Comparison of ENCODE assay signal across 8 cellular contexts in the genomic region with DNA sequence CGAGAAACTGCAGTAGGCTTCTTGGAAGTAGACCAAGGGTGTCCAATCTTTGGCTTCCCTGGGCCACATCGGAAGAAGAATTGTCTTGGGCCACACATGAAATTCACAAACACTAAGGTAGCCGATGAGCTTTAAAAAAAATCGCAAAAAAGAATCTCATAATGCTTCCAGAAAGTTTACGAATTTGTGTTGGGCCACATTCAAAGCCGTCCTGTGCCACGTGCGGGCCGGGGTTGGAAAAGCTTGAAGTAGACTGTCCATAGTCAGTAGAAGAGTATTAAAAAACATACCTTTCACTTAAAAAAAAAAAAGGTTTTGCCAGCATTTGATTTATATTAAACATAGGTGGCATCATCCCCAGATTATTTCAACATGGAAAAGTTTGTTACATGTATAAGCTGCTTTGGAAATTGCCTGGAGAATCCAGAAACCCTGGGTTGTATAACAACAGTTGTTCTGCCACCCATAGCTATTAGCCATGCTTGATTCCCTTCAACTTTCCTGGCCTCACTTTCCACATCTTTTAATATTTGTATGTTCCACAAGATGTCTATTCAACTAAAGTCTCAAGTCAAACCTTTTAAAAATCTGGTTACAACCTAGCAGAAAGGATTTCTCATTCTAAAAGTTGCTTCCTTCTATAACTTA. TPM values are rescaled to one million over a fixed set of nuclear protein-coding genes. Genes with fewer than 3 reads are reported as not detected.
DNase-seq lines count a peak whose midpoint lies in the region; ATAC-seq and TF ChIP-seq lines count a peak whose summit lies in the region.

No MANE protein-coding gene starts in this region.

- POLR2A ChIA-PET in activated CD4-positive, alpha-beta T cell treated with anti-CD3 and anti-CD28 coated beads for 36 hours (lab: Charles Lee) = no interaction called here

- WGBS in suprapubic skin = 16% methylated on average over 9 of the region's 9 CpGs

- peaks cover 19% of the 10 kb centered on the region for H3K36me3 Mint-ChIP-seq in activated CD4-positive, alpha-beta T cell treated with anti-CD3 and anti-CD28 coated beads for 36 hours (ENCODE audit: low read depth)
- H3K36me3 Mint-ChIP-seq in activated naive CD8-positive, alpha-beta T cell treated with anti-CD3 and anti-CD28 coated beads, Interleukin-2, amount 50 U/mL, for 24 hours (ENCODE audit: low read depth) = peaks cover 8% of the 10 kb centered on the region

- no peaks in the 10 kb centered on the region for H3K27me3 Mint-ChIP-seq in activated CD4-positive, alpha-beta T cell treated with anti-CD3 and anti-CD28 coated beads for 36 hours
- no peaks in the 10 kb centered on the region for H3K27me3 Mint-ChIP-seq in activated naive CD8-positive, alpha-beta T cell treated with anti-CD3 and anti-CD28 coated beads, Interleukin-2, amount 50 U/mL, for 24 hours

- H3K4me3 ChIP-seq in kidney epithelial cell (ENCODE audit: low read depth, low read length) = peak overlapping the region; percentile 92
- H3K4me3 ChIP-seq in suprapubic skin = peak overlapping the region; percentile 78

- ATAC-seq in activated CD4-positive, alpha-beta T cell treated with anti-CD3 and anti-CD28 coated beads for 36 hours = no peak
- no peak for ATAC-seq in activated naive CD8-positive, alpha-beta T cell treated with anti-CD3 and anti-CD28 coated beads, Interleukin-2, amount 50 U/mL, for 24 hours
- ATAC-seq in GM18520 (IDR thresholded peaks at IDR 0.05; ENCODE audit: unreplicated experiment) (no peak), HG02759 (IDR thresholded peaks at IDR 0.05; ENCODE audit: unreplicated experiment) (no peak)

- no peaks in the 10 kb centered on the region for H3K9me3 ChIP-seq in suprapubic skin

- intact Hi-C loops in activated CD4-positive, alpha-beta T cell treated with anti-CD3 and anti-CD28 coated beads for 36 hours (cut with DNase I, micrococcal nuclease) = loop anchor here (1.0 to 10.0 kb wide), 11 partner anchors 43 to 889 kb away; a partner anchor contains a TSS

- CTCF ChIA-PET in activated CD4-positive, alpha-beta T cell treated with anti-CD3 and anti-CD28 coated beads for 36 hours (lab: Charles Lee) = interaction anchor here (0.7 kb wide), 2 partner anchors 103 to 1397 kb away, joined by 3 to 4 read pairs; no protein-coding TSS in a partner anchor

- H3K4me1 ChIP-seq in suprapubic skin = peaks cover 10% of the 10 kb centered on the region

- H3K27ac ChIP-seq in suprapubic skin = peak overlapping the region; percentile 95

- H3K36me3 ChIP-seq in kidney epithelial cell (ENCODE audit: control insufficient read depth, insufficient read depth, low read length) (no peaks in the 10 kb centered on the region), suprapubic skin (no peaks in the 10 kb centered on the region)

- H3K4me1 Mint-ChIP-seq in activated CD4-positive, alpha-beta T cell treated with anti-CD3 and anti-CD28 coated beads for 36 hours = peaks cover 19% of the 10 kb centered on the region
- H3K4me1 Mint-ChIP-seq in activated naive CD8-positive, alpha-beta T cell treated with anti-CD3 and anti-CD28 coated beads, Interleukin-2, amount 50 U/mL, for 24 hours = peaks cover 21% of the 10 kb centered on the region

- no peak for DNase-seq in activated CD4-positive, alpha-beta T cell treated with anti-CD3 and anti-CD28 coated beads for 36 hours
- no peak for DNase-seq in activated CD4-positive, alpha-beta T cell treated with anti-CD3 and anti-CD28 coated beads for 48 hours
- no peak for DNase-seq in activated naive CD8-positive, alpha-beta T cell treated with anti-CD3 and anti-CD28 coated beads, Interleukin-2, amount 50 U/mL, for 24 hours
- no peak for DNase-seq in kidney epithelial cell (ENCODE audit: low read depth)
- no peak for DNase-seq in suprapubic skin (ENCODE audit: low spot score in 2 of 2)
- DNase-seq in NCI-H2081 (lab: John Stamatoyannopoulos, UW) = no peak

- peak overlapping the region; percentile 81 for H3K4me3 Mint-ChIP-seq in activated CD4-positive, alpha-beta T cell treated with anti-CD3 and anti-CD28 coated beads for 36 hours
- H3K4me3 Mint-ChIP-seq in activated naive CD8-positive, alpha-beta T cell treated with anti-CD3 and anti-CD28 coated beads, Interleukin-2, amount 50 U/mL, for 24 hours = peak overlapping the region; percentile 85

- H3K27me3 ChIP-seq in kidney epithelial cell (ENCODE audit: control insufficient read depth, insufficient read depth, low read length) (no peaks in the 10 kb centered on the region), suprapubic skin (no peaks in the 10 kb centered on the region)

- TF ChIP-seq EP300 in suprapubic skin (IDR thresholded peaks at IDR 0.05) = no peak

- peak overlapping the region; percentile 75 for H3K27ac Mint-ChIP-seq in activated CD4-positive, alpha-beta T cell treated with anti-CD3 and anti-CD28 coated beads for 36 hours
- H3K27ac Mint-ChIP-seq in activated naive CD8-positive, alpha-beta T cell treated with anti-CD3 and anti-CD28 coated beads, Interleukin-2, amount 50 U/mL, for 24 hours = peak overlapping the region; percentile 83

- TF ChIP-seq CTCF in kidney epithelial cell (IDR thresholded peaks at IDR 0.05; ENCODE audit: insufficient read depth, low read length, poor library complexity, severe bottlenecking) (no peak), suprapubic skin (IDR thresholded peaks at IDR 0.05) (no peak)

- H3K9me3 Mint-ChIP-seq in activated CD4-positive, alpha-beta T cell treated with anti-CD3 and anti-CD28 coated beads for 36 hours (ENCODE audit: low read depth) = peaks cover 9% of the 10 kb centered on the region
- H3K9me3 Mint-ChIP-seq in activated naive CD8-positive, alpha-beta T cell treated with anti-CD3 and anti-CD28 coated beads, Interleukin-2, amount 50 U/mL, for 24 hours = peaks cover 15% of the 10 kb centered on the region

- no peak for TF ChIP-seq POLR2A in suprapubic skin (IDR thresholded peaks at IDR 0.05)

RNA-seq across cellular contexts. Expression of a gene that starts 1.0 kb away (rescaled TPM):
- total RNA-seq in activated CD4-positive, alpha-beta T cell treated with anti-CD3 and anti-CD28 coated beads for 36 hours = 1 to 10 TPM; 4.7 to 4.8 TPM
- 8.1 and 12.2 TPM in 2 replicates for total RNA-seq in kidney epithelial cell
- total RNA-seq in suprapubic skin = 10 to 100 TPM in 2 of 4 donors, 1 to 10 TPM in 2; 5.6 to 21.6 (median 10.4) TPM

RNA-seq across cellular contexts. Expression of a gene that starts 42.3 kb away (rescaled TPM):
- total RNA-seq in activated CD4-positive, alpha-beta T cell treated with anti-CD3 and anti-CD28 coated beads for 36 hours = 1 to 10 TPM; 8.5 to 9.1 TPM
- 33.2 and 36.4 TPM in 2 replicates for total RNA-seq in kidney epithelial cell
- total RNA-seq in suprapubic skin = 10 to 100 TPM; 15.9 to 20.1 (median 18.4) TPM
